19 cellular contexts compared by ENCODE assay signal in genomic region chr16:88754109-88754911, GRCh38. TPM values are rescaled to one million over a fixed set of nuclear protein-coding genes. Genes with fewer than 3 reads are reported as not detected.
DNase-seq lines count a peak whose midpoint lies in the region; ATAC-seq, FAIRE-seq and TF ChIP-seq lines count a peak whose summit lies in the region.
"Had no signal": no experiment of that assay in that cellular context is flagged by ENCODE, and none has a peak within 500 bp of the region (broad histone marks: within the 10 kb centered on the region; RNA-seq: fewer than 3 reads in every experiment).

No MANE protein-coding gene starts in this region.

- ATAC-seq in GM19395 (IDR thresholded peaks at IDR 0.05; ENCODE audit: unreplicated experiment), result no peak
- no peak for ATAC-seq in GM21737 (IDR thresholded peaks at IDR 0.05; ENCODE audit: unreplicated experiment)
- ATAC-seq: activated naive CD8-positive, alpha-beta T cell treated with anti-CD3 and anti-CD28 coated beads, Interleukin-2, amount 50 U/mL, for 24 hours; left lung had no signal

- intact Hi-C loops in CD4-positive, alpha-beta memory T cell (cut with micrococcal nuclease), result no loop called here

- H2BK12ac ChIP-seq in trophoblast cell (ENCODE audit: low read length), result no peak overlapping the region

- no peaks in the 10 kb centered on the region for H3K27me3 ChIP-seq in CD4-positive, alpha-beta memory T cell (ENCODE audit: insufficient read depth, low read length)
- H3K27me3 ChIP-seq in astrocyte (ENCODE audit: insufficient read depth, low read length) (no peaks in the 10 kb centered on the region), trophoblast cell (ENCODE audit: insufficient read depth, low read length) (no peaks in the 10 kb centered on the region)
- H3K27me3 ChIP-seq: left lung, stomach, vagina had no signal

- H3K23ac ChIP-seq in trophoblast cell (ENCODE audit: low read length), result no peak overlapping the region

- peaks cover 26% of the 10 kb centered on the region for H3K4me1 ChIP-seq in CD4-positive, alpha-beta memory T cell (ENCODE audit: insufficient read depth, low read length)
- peaks cover 34% of the 10 kb centered on the region for H3K4me1 ChIP-seq in astrocyte (ENCODE audit: insufficient read depth, low read length)
- H3K4me1 ChIP-seq in trophoblast cell (ENCODE audit: control insufficient read depth in 1 of 2, insufficient read depth in 2 of 2, low read length in 2 of 2), result peaks cover under 1 to 6% of the 10 kb centered on the region in 2 experiments

- H3K27ac Mint-ChIP-seq in CD4-positive, alpha-beta memory T cell, result peak overlapping the region in 2 of 7 donors; percentile 17 to 48
- H3K27ac Mint-ChIP-seq in astrocyte (ENCODE audit: unreplicated experiment), result no peak overlapping the region
- H3K27ac Mint-ChIP-seq: activated CD4-positive, alpha-beta memory T cell treated with anti-CD3 and anti-CD28 coated beads for 36 hours; activated naive CD8-positive, alpha-beta T cell treated with anti-CD3 and anti-CD28 coated beads, Interleukin-2, amount 50 U/mL, for 24 hours; endodermal cell had no signal

- no peak overlapping the region for H4K8ac ChIP-seq in trophoblast cell (ENCODE audit: low read depth, low read length)

- TF ChIP-seq CTCF in astrocyte (IDR thresholded peaks at IDR 0.05; ENCODE audit: insufficient read depth, low read depth, low read length), result no peak

- CTCF ChIA-PET in CD4-positive, alpha-beta memory T cell (lab: Charles Lee; ENCODE audit: partially characterized antibody), result interaction anchor here (1.3 to 2.9 kb wide), 7 partner anchors 8 to 103 kb away, joined by 3 to 20 read pairs (median 7); no protein-coding TSS in a partner anchor

- H3K4me2 ChIP-seq in astrocyte (ENCODE audit: low read length) (peak overlapping the region; percentile 71), trophoblast cell (ENCODE audit: low read length) (no peak overlapping the region)

- H3K36me3 Mint-ChIP-seq in CD4-positive, alpha-beta memory T cell, result peaks cover 0 to 13% of the 10 kb centered on the region in 2 donors
- H3K36me3 Mint-ChIP-seq in astrocyte (ENCODE audit: low read depth, unreplicated experiment), result peaks cover 5% of the 10 kb centered on the region

- no peak overlapping the region for H2BK120ac ChIP-seq in trophoblast cell (ENCODE audit: insufficient read depth, low read length, poor library complexity)

- H3K9me3 Mint-ChIP-seq in CD4-positive, alpha-beta memory T cell, result no peaks in the 10 kb centered on the region
- H3K9me3 Mint-ChIP-seq in astrocyte (ENCODE audit: unreplicated experiment), result no peaks in the 10 kb centered on the region
- H3K9me3 Mint-ChIP-seq: activated CD4-positive, alpha-beta memory T cell treated with anti-CD3 and anti-CD28 coated beads for 36 hours; activated naive CD8-positive, alpha-beta T cell treated with anti-CD3 and anti-CD28 coated beads, Interleukin-2, amount 50 U/mL, for 24 hours; endodermal cell; H9 had no signal

- H3K27me3 Mint-ChIP-seq in CD4-positive, alpha-beta memory T cell, result no peaks in the 10 kb centered on the region
- H3K27me3 Mint-ChIP-seq in astrocyte (ENCODE audit: low read depth, unreplicated experiment), result no peaks in the 10 kb centered on the region
- H3K27me3 Mint-ChIP-seq: activated CD4-positive, alpha-beta memory T cell treated with anti-CD3 and anti-CD28 coated beads for 36 hours; activated naive CD8-positive, alpha-beta T cell treated with anti-CD3 and anti-CD28 coated beads, Interleukin-2, amount 50 U/mL, for 24 hours had no signal

- no peak overlapping the region for H3K14ac ChIP-seq in trophoblast cell (ENCODE audit: low read length)

- H3K27ac ChIP-seq in CD4-positive, alpha-beta memory T cell (ENCODE audit: low read depth, low read length), result peak overlapping the region; percentile 2
- H3K27ac ChIP-seq in astrocyte (ENCODE audit: low read depth, low read length), result no peak overlapping the region
- no peak overlapping the region for H3K27ac ChIP-seq in trophoblast cell (ENCODE audit: low read depth, low read length)
- H3K27ac ChIP-seq: left lung, parathyroid adenoma, vagina had no signal

- no peaks in the 10 kb centered on the region for H3K79me1 ChIP-seq in trophoblast cell (ENCODE audit: low read length)

- peaks cover 87% of the 10 kb centered on the region for H3K79me2 ChIP-seq in astrocyte (ENCODE audit: insufficient read depth, low read length)
- peaks cover 2% of the 10 kb centered on the region for H3K79me2 ChIP-seq in trophoblast cell (ENCODE audit: control insufficient read depth, insufficient read depth, low read length, poor library complexity)
- H3K79me2 ChIP-seq: parathyroid adenoma had no signal

- POLR2A ChIA-PET in CD4-positive, alpha-beta memory T cell (lab: Charles Lee; ENCODE audit: partially characterized antibody), result interaction anchor here (0.6 to 4.0 kb wide), 4 partner anchors 17 to 102 kb away, joined by 3 to 22 read pairs (median 3); partner anchors contain the start of genes GALNS and TRAPPC2L

- no CpG with 5 or more reads among the region's 28 CpGs for WGBS in trophoblast cell (ENCODE audit: extremely low coverage, insufficient coverage, insufficient read length)

- DNase-seq in CD4-positive, alpha-beta memory T cell, result no peak
- DNase-seq in astrocyte (ENCODE audit: low read depth) (no peak), trophoblast cell (no peak), AML-193 (lab: John Stamatoyannopoulos, UW) (no peak)
- DNase-seq: activated CD4-positive, alpha-beta memory T cell treated with anti-CD3 and anti-CD28 coated beads for 36 hours; activated naive CD8-positive, alpha-beta T cell treated with anti-CD3 and anti-CD28 coated beads, Interleukin-2, amount 50 U/mL, for 24 hours; activated T-cell treated with anti-CD3 and anti-CD28 coated beads, Interleukin-2, amount 50 U/mL, for 48 hours; endodermal cell; GF-D8; H9; left lung; NCI-H2107; NCI-H69; stimulated activated CD4-positive, alpha-beta T cell treated with anti-CD3 and anti-CD28 coated beads, Interleukin-12 subunit alpha, Interleukin-12 subunit beta, amount 100 ng/mL, for 4 hours; stomach had no signal

- no peak overlapping the region for H4K91ac ChIP-seq in trophoblast cell (ENCODE audit: low read depth, low read length)

- no peak for FAIRE-seq in astrocyte (lab: Jason Lieb, UNC)

- no peak overlapping the region for H3K4me3 Mint-ChIP-seq in CD4-positive, alpha-beta memory T cell
- H3K4me3 Mint-ChIP-seq in astrocyte (ENCODE audit: unreplicated experiment), result no peak overlapping the region
- H3K4me3 Mint-ChIP-seq: activated CD4-positive, alpha-beta memory T cell treated with anti-CD3 and anti-CD28 coated beads for 36 hours; activated naive CD8-positive, alpha-beta T cell treated with anti-CD3 and anti-CD28 coated beads, Interleukin-2, amount 50 U/mL, for 24 hours; endodermal cell had no signal

- H2AK5ac ChIP-seq in trophoblast cell (ENCODE audit: low read length), result peak overlapping the region; percentile 9

- no peak overlapping the region for H2BK5ac ChIP-seq in trophoblast cell (ENCODE audit: low read depth, low read length, poor library complexity)

- no peak overlapping the region for H3K18ac ChIP-seq in trophoblast cell (ENCODE audit: low read length)

- peaks cover 6% of the 10 kb centered on the region for H3K36me3 ChIP-seq in CD4-positive, alpha-beta memory T cell (ENCODE audit: insufficient read depth, low read length)
- H3K36me3 ChIP-seq in astrocyte (ENCODE audit: insufficient read depth, low read length) (peaks cover 5% of the 10 kb centered on the region), trophoblast cell (ENCODE audit: control insufficient read depth in 1 of 2, insufficient read depth in 2 of 2, low read length in 2 of 2) (peaks cover 4 to 9% of the 10 kb centered on the region in 2 experiments)
- H3K36me3 ChIP-seq: vagina had no signal

- H3K9ac ChIP-seq in astrocyte (ENCODE audit: low read length) (no peak overlapping the region), trophoblast cell (ENCODE audit: low read length) (no peak overlapping the region)
- H3K9ac ChIP-seq: parathyroid adenoma had no signal

- peaks cover 14 to 35% (median 19%) of the 10 kb centered on the region in 4 donors for H3K4me1 Mint-ChIP-seq in CD4-positive, alpha-beta memory T cell
- peaks cover 18% of the 10 kb centered on the region for H3K4me1 Mint-ChIP-seq in astrocyte (ENCODE audit: low read depth, unreplicated experiment)

- no peak overlapping the region for H3K4ac ChIP-seq in trophoblast cell (ENCODE audit: low read depth, low read length)

- H4K20me1 ChIP-seq in astrocyte (ENCODE audit: insufficient read depth, low read length), result peaks cover 93% of the 10 kb centered on the region

- no peaks in the 10 kb centered on the region for H3K9me3 ChIP-seq in CD4-positive, alpha-beta memory T cell (ENCODE audit: control insufficient read depth in 1 of 2, low read length in 2 of 2)
- H3K9me3 ChIP-seq in astrocyte (ENCODE audit: insufficient read depth, low read depth, low read length) (no peaks in the 10 kb centered on the region), trophoblast cell (ENCODE audit: insufficient read depth, low read depth, low read length) (peaks cover 5% of the 10 kb centered on the region)
- H3K9me3 ChIP-seq: left lung, stomach, vagina had no signal

- H3K4me3 ChIP-seq in CD4-positive, alpha-beta memory T cell (ENCODE audit: low read length in 2 of 2), result no peak overlapping the region
- no peak overlapping the region for H3K4me3 ChIP-seq in astrocyte (ENCODE audit: insufficient read depth, low read depth, low read length)
- H3K4me3 ChIP-seq in trophoblast cell (ENCODE audit: low read depth, low read length), result no peak overlapping the region
- H3K4me3 ChIP-seq: left lung, stomach, vagina had no signal

- H2AFZ ChIP-seq in astrocyte (ENCODE audit: low read depth, low read length), result no peak overlapping the region
- no peak overlapping the region for H2AFZ ChIP-seq in trophoblast cell (ENCODE audit: insufficient read depth, low read length, poor library complexity)
- H2AFZ ChIP-seq: parathyroid adenoma had no signal

- H4K12ac ChIP-seq in trophoblast cell (ENCODE audit: low read depth, low read length), result no peak overlapping the region

RNA-seq across cellular contexts. Expression of gene PIEZO1, which starts 30.7 kb away (rescaled TPM):
- total RNA-seq in CD4-positive, alpha-beta memory T cell, result 100 to 1,000 TPM; 274 to 302 TPM
- 10 to 100 TPM; 12.0 to 67.5 TPM for polyA plus RNA-seq in CD4-positive, alpha-beta memory T cell
- 239 and 247 TPM in 2 replicates for total RNA-seq in astrocyte
- 77.3 and 84.7 TPM in 2 replicates for polyA plus RNA-seq in trophoblast cell (2013)

RNA-seq across cellular contexts. Expression of gene CTU2, which starts 48.0 kb away (rescaled TPM):
- 10 to 100 TPM; 20.4 to 21.1 TPM for total RNA-seq in CD4-positive, alpha-beta memory T cell
- polyA plus RNA-seq in CD4-positive, alpha-beta memory T cell, result 10 to 100 TPM; 11.5 to 13.6 TPM
- 18.3 and 22.5 TPM in 2 replicates for total RNA-seq in astrocyte
- 25.4 and 28.4 TPM in 2 replicates for polyA plus RNA-seq in trophoblast cell (2013)

RNA-seq across cellular contexts. Expression of gene RNF166, which starts 48.1 kb away (rescaled TPM):
- total RNA-seq in CD4-positive, alpha-beta memory T cell, result 100 to 1,000 TPM; 129 to 137 TPM
- polyA plus RNA-seq in CD4-positive, alpha-beta memory T cell, result 10 to 100 TPM; 90.5 to 92.9 TPM
- total RNA-seq in astrocyte, result 15.4 and 15.6 TPM in 2 replicates
- 8.7 and 8.8 TPM in 2 replicates for polyA plus RNA-seq in trophoblast cell (2013)

RNA-seq across cellular contexts. Expression of gene CDT1, which starts 49.3 kb away (rescaled TPM):
- total RNA-seq in CD4-positive, alpha-beta memory T cell, result under 1 TPM; 0.17 TPM
- polyA plus RNA-seq in CD4-positive, alpha-beta memory T cell, result under 1 TPM; 0.19 to 0.26 TPM
- total RNA-seq in astrocyte, result 3.7 and 4.7 TPM in 2 replicates
- 19.4 and 19.8 TPM in 2 replicates for polyA plus RNA-seq in trophoblast cell (2013)

RNA-seq across cellular contexts. Expression of gene APRT, which starts 57.4 kb away (rescaled TPM):
- total RNA-seq in CD4-positive, alpha-beta memory T cell, result 100 to 1,000 TPM; 171 to 175 TPM
- 100 to 1,000 TPM; 569 to 624 TPM for polyA plus RNA-seq in CD4-positive, alpha-beta memory T cell
- total RNA-seq in astrocyte, result 132 and 143 TPM in 2 replicates
- polyA plus RNA-seq in trophoblast cell (2013), result 95.8 and 96.2 TPM in 2 replicates
